ENCODE assay signal across 11 cellular contexts in the genomic region with DNA sequence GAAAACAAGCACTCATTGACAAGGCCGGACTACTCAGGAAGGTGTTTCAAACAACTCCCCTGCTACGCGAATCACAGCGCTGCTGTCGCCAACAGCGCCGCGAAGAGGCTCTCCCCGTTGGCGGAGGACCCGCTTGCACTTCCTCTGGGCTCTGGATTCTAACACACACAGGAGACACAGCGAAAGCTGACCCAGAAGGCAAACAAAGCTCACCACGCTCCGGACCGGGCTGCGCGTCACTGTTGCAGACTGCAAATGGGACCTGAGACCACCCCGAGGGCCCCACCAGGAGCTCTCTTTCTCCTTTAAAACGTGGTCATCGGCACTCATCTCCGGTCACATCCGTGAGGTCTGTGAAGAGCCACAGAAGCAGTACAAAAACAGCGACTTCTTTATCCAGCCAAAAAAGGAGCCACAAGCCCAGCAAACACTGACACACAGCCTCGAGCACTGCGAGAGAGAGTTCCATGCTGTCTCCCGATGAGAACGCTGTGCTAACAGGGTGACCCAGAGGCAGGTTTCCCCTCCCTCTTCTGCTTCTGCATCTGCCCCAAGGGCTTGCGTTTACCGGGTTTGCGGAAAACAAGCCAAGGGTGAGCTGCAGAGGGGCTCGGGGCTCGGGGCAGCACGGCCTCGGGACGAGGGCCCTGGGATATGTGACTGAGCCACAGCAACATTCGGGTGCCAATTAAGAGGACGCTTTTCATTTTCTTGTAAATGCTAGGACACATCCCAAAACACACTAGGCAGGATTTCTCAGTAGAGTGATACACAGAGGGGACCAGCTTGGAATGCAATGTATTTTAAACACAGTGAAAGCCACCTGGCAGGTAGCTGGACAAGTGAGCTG. TPM values are rescaled to one million over a fixed set of nuclear protein-coding genes. Genes with fewer than 3 reads are reported as not detected.
DNase-seq lines count a peak whose midpoint lies in the region; ATAC-seq and TF ChIP-seq lines count a peak whose summit lies in the region.
"Had no signal": no experiment of that assay in that cellular context is flagged by ENCODE, and none has a peak within 500 bp of the region (broad histone marks: within the 10 kb centered on the region; RNA-seq: fewer than 3 reads in every experiment).

No MANE protein-coding gene starts in this region.

- no peak overlapping the region for H3K56ac ChIP-seq in IMR-90 (ENCODE audit: extremely low read depth, insufficient read depth, low read length)

- peak; percentile 22 for ATAC-seq in IMR-90 (ENCODE audit: low read depth)
- no peak for ATAC-seq in SK-N-SH treated with all-trans-retinoic acid at 6 μM for 48 hours

- peaks cover 12% of the 10 kb centered on the region for H4K20me1 ChIP-seq in IMR-90 (ENCODE audit: insufficient read depth, low read length)

- BruUV-seq in IMR-90 (replicated peaks; lab: Mats Ljungman, UMichigan) = TSS peak; percentile 53

- H3K27me3 ChIP-seq in IMR-90 (ENCODE audit: control insufficient read depth, insufficient read depth, low read length) (no peaks in the 10 kb centered on the region), esophagus (ENCODE audit: control insufficient read depth in 1 of 2, insufficient read depth in 2 of 2, low read length in 2 of 2) (no peaks in the 10 kb centered on the region), stomach smooth muscle (ENCODE audit: control insufficient read depth in 1 of 2, insufficient read depth in 2 of 2, low read length in 2 of 2) (no peaks in the 10 kb centered on the region)

- peaks cover 14% of the 10 kb centered on the region for H3K9me1 ChIP-seq in IMR-90 (ENCODE audit: insufficient read depth, low read length)

- peak overlapping the region; percentile 32 for H3K4ac ChIP-seq in IMR-90 (ENCODE audit: low read depth, low read length)

- H2BK120ac ChIP-seq in IMR-90 (ENCODE audit: low read depth, low read length) = peak overlapping the region; percentile 35

- TF ChIP-seq CTCF in IMR-90 (conservative IDR thresholded peaks at IDR 0.05; ENCODE audit: low read depth, low read length) (no peak), RWPE1 (conservative IDR thresholded peaks at IDR 0.05; ENCODE audit: low read depth) (no peak)

- intact Hi-C loops in IMR-90 (cut with micrococcal nuclease) = no loop called here

- peaks cover 18% of the 10 kb centered on the region for H3K4me1 ChIP-seq in IMR-90 (ENCODE audit: control insufficient read depth, insufficient read depth, low read length)
- H3K4me1 ChIP-seq in esophagus (ENCODE audit: control insufficient read depth in 2 of 2, insufficient read depth in 2 of 2, low read length in 1 of 2) = peaks cover 0 to 4% of the 10 kb centered on the region in 2 donors
- H3K4me1 ChIP-seq in stomach smooth muscle (ENCODE audit: control insufficient read depth, insufficient read depth, low read length) = peaks cover 27% of the 10 kb centered on the region

- H4K5ac ChIP-seq in IMR-90 (ENCODE audit: low read depth, low read length) = peak overlapping the region; percentile 3; the same call in 1 of the 2 replicates

- H3K9ac ChIP-seq in IMR-90 (ENCODE audit: low read depth, low read length) (no peak overlapping the region), stomach smooth muscle (ENCODE audit: low read length in 2 of 2) (peak overlapping the region; percentile 75 to 82)

- 48% methylated on average over 22 of the region's 37 CpGs; no CpG with 5 or more reads in 1 of the 2 experiments for WGBS in IMR-90 (ENCODE audit: extremely low coverage in 2 of 2, insufficient read length in 1 of 2), 2 experiments
- 78 to 86% methylated on average over 37 of the region's 37 CpGs for WGBS in esophagus, 2 donors

- peaks cover 40% of the 10 kb centered on the region for H3K36me3 ChIP-seq in IMR-90 (ENCODE audit: control insufficient read depth, insufficient read depth, low read length)
- H3K36me3 ChIP-seq in esophagus (ENCODE audit: control insufficient read depth in 2 of 2, insufficient read depth in 2 of 2, low read length in 1 of 2) = peaks cover 0 to 7% of the 10 kb centered on the region in 2 donors
- H3K36me3 ChIP-seq in stomach smooth muscle (ENCODE audit: control insufficient read depth in 2 of 2, insufficient read depth in 2 of 2, low read length in 2 of 2) = peaks cover 9 to 10% of the 10 kb centered on the region in 2 donors

- peak overlapping the region; percentile 2; the same call in 1 of the 2 replicates for H3K18ac ChIP-seq in IMR-90 (ENCODE audit: low read depth, low read length)

- in situ Hi-C loops in IMR-90 (cut with MboI; ENCODE audit: low sequenced_read_pairs) = no loop called here

- no peak for TF ChIP-seq POLR2A in IMR-90 (IDR thresholded peaks at IDR 0.05; ENCODE audit: low read depth, low read length)

- H2AK5ac ChIP-seq in IMR-90 (ENCODE audit: low read depth, low read length) = peak overlapping the region; percentile 46

- H4K8ac ChIP-seq in IMR-90 (ENCODE audit: low read depth in 2 of 2, low read length in 2 of 2) = peak overlapping the region; percentile 28 to 34; a peak in 1 of 4 replicates

- H2AFZ ChIP-seq in IMR-90 (replicated peaks; ENCODE audit: low read length, poor library complexity) = peak overlapping the region; percentile 3

- peak overlapping the region; percentile 75 for H3K23ac ChIP-seq in IMR-90 (ENCODE audit: low read depth, low read length)

- dilution Hi-C loops in IMR-90 (cut with HindIII; ENCODE audit: low sequenced_read_pairs, unreplicated experiment) = no loop called here

- H2BK15ac ChIP-seq in IMR-90 (ENCODE audit: low read depth, low read length) = no peak overlapping the region

- peak overlapping the region; percentile 5 for H2BK5ac ChIP-seq in IMR-90 (ENCODE audit: low read depth, low read length, poor library complexity, severe bottlenecking)

- H3K4me3 ChIP-seq in IMR-90 (ENCODE audit: insufficient read depth, low read depth, low read length) (no peak overlapping the region), esophagus (ENCODE audit: low read depth in 1 of 2, low read length in 2 of 2) (no peak overlapping the region), stomach smooth muscle (ENCODE audit: low read length in 2 of 2) (peak overlapping the region; percentile 54 to 69)

- H4K91ac ChIP-seq in IMR-90 (ENCODE audit: insufficient read depth, low read depth, low read length) = peak overlapping the region; percentile 28; the same call in 1 of the 2 replicates

- H2AK9ac ChIP-seq in IMR-90 (replicated peaks; ENCODE audit: low read depth, low read length, poor library complexity) = peak overlapping the region; percentile 69

- peak overlapping the region; percentile 16 for H3K4me2 ChIP-seq in IMR-90 (ENCODE audit: low read depth, low read length)

- TF ChIP-seq RAD21 in IMR-90 (IDR thresholded peaks at IDR 0.05; ENCODE audit: low read length) = no peak

- DNase-seq in IMR-90 = peak; percentile 44
- peak; percentile 53 for DNase-seq in midbrain (lab: John Stamatoyannopoulos, UW)
- no peak for DNase-seq in RWPE1 (ENCODE audit: low spot score)
- no peak for DNase-seq in NCI-H82 treated with DMSO at 0.1 percent for 48 hours (lab: John Stamatoyannopoulos, UW; ENCODE audit: unreplicated experiment)
- DNase-seq in MV-4-11 (lab: John Stamatoyannopoulos, UW) = no peak
- DNase-seq: activated CD4-positive, alpha-beta T cell treated with anti-CD3 and anti-CD28 coated beads for 48 hours; NCI-H1436 had no signal

- CTCF ChIA-PET in IMR-90 (lab: Yijun Ruan, JAX) = interaction anchor here (0.9 kb wide), 1 partner anchor 135 kb away, joined by 3 read pairs; no protein-coding TSS in a partner anchor
- CTCF ChIA-PET in RWPE1 (lab: Yijun Ruan, JAX) = no interaction called here

- POLR2A ChIA-PET in IMR-90 (lab: Charles Lee; ENCODE audit: unreplicated experiment) = interaction anchor here (1.1 kb wide), 1 partner anchor 93 kb away, joined by 3 read pairs; no protein-coding TSS in a partner anchor
- POLR2A ChIA-PET in RWPE1 (lab: Yijun Ruan, JAX; ENCODE audit: low non-redundant PET) = no interaction called here

- H2BK20ac ChIP-seq in IMR-90 (ENCODE audit: low read depth, low read length) = 0 out of 2 replicates have a peak overlapping the region, but pooled peaks have one; percentile 12

- peaks cover 49 to 88% of the 10 kb centered on the region in 2 experiments for H3K79me1 ChIP-seq in IMR-90 (ENCODE audit: low read depth in 1 of 2, low read length in 2 of 2)

- H3K14ac ChIP-seq in IMR-90 (replicated peaks; ENCODE audit: low read depth, low read length) = peak overlapping the region; percentile 27

- H3K9me3 ChIP-seq in IMR-90 (ENCODE audit: control insufficient read depth, insufficient read depth, low read length) (no peaks in the 10 kb centered on the region), esophagus (ENCODE audit: control insufficient read depth in 2 of 2, insufficient read depth in 1 of 2, low read depth in 1 of 2, low read length in 1 of 2) (peaks cover 0 to 6% of the 10 kb centered on the region in 2 donors), stomach smooth muscle (ENCODE audit: control insufficient read depth in 2 of 2, low read length in 2 of 2) (no peaks in the 10 kb centered on the region)

- H3K27ac ChIP-seq in IMR-90 (ENCODE audit: insufficient read depth, low read length) (peak overlapping the region; percentile 47; the same call in 1 of the 2 replicates), esophagus (ENCODE audit: low read depth in 2 of 2, low read length in 1 of 2) (peak overlapping the region; percentile 28 to 45), stomach smooth muscle (ENCODE audit: low read length) (peak overlapping the region; percentile 87), RWPE1 (no peak overlapping the region)

TF ChIP-seq in IMR-90, 13 proteins besides CTCF, POLR2A, EP300 and RAD21 (continues in another document):
- TF ChIP-seq MAFK (IDR thresholded peaks at IDR 0.05; ENCODE audit: low read depth, low read length) (no peak), NFE2L2 (IDR thresholded peaks at IDR 0.05; ENCODE audit: low read depth, low read length) (no peak), SMC3 (IDR thresholded peaks at IDR 0.05; ENCODE audit: low read depth, low read length) (no peak), CHD1 (IDR thresholded peaks at IDR 0.05; ENCODE audit: low read depth, low read length) (no peak), RCOR1 (IDR thresholded peaks at IDR 0.05; ENCODE audit: insufficient replicate concordance, low read length) (no peak), MXI1 (IDR thresholded peaks at IDR 0.05; ENCODE audit: borderline replicate concordance, low read depth, low read length) (no peak)

TF ChIP-seq in SK-N-SH treated with all-trans-retinoic acid at 6 μM for 48 hours, 23 proteins besides CTCF, POLR2A, EP300 and RAD21:
- no peak for TF ChIP-seq PPARA (CRISPR knock-in tag; IDR thresholded peaks at IDR 0.05; ENCODE audit: borderline replicate concordance)
- TF ChIP-seq ARNTL (CRISPR knock-in tag; IDR thresholded peaks at IDR 0.05; ENCODE audit: borderline replicate concordance, low read depth) = no peak
- no peak for TF ChIP-seq ZNF70 (CRISPR knock-in tag; IDR thresholded peaks at IDR 0.05)
- no peak for TF ChIP-seq ZNF565 (CRISPR knock-in tag; conservative IDR thresholded peaks at IDR 0.05; ENCODE audit: low read depth)

RNA-seq across cellular contexts. Expression of gene AMZ1, which starts 41.3 kb away (rescaled TPM):
- total RNA-seq in IMR-90 (2012; rRNA removed) = 0.54 and 0.83 TPM in 2 replicates
- 1.6 and 2.7 TPM in 2 replicates for polyA plus RNA-seq in IMR-90 (2012; rRNA removed)
- polyA plus RNA-seq in IMR-90 (2012; cell fraction: cytosol; rRNA removed) = 0.93 and 1.5 TPM in 2 replicates
- polyA plus RNA-seq in IMR-90 (2012; cell fraction: nucleus; rRNA removed; ENCODE audit: low replicate concordance) = 1.8 and 3.4 TPM in 2 replicates
- polyA plus RNA-seq in esophagus = under 1 TPM; 0.10 to 0.11 TPM
- polyA plus RNA-seq: neural cell had no signal

Comparison
In these comparisons a context has a peak if more than half of its experiments do, and no peak if none do; other contexts are left out.
1. DNase-seq: peak in IMR-90 (single experiment) and midbrain (single experiment); none in RWPE1 (single experiment), NCI-H82 treated with DMSO at 0.1 percent for 48 hours (single experiment) and MV-4-11 (single experiment).
2. H3K4me3 ChIP-seq: peak in stomach smooth muscle (2 of 2); none in IMR-90 (single experiment) and esophagus (0 of 2).